Comparison of ENCODE assay signal across 2 cellular contexts in the genomic region with DNA sequence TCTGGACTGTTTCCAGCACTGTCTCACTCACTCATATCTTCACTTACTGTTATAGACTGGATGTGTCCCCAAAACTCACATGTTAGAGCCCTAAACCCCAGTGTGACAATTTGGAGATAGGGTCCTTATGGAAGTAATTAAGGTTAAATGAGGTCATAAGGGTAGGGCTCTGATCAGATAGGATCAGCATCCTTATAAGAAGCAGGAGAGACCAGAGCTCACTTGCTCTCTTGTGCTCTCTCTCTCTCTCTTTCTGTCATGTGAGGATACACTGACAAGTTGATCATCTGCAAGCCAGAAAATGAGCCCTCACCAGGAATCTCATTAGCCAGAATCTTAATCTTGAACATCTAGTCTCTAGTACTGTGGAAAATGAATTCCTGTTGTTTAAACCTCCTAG.
TF ChIP-seq lines count a peak whose summit lies in the region.

No MANE protein-coding gene starts in this region.

TF ChIP-seq in SK-N-SH, 30 proteins besides CTCF, POLR2A, EP300 and RAD21 (continued from another document):
- no peak for TF ChIP-seq SIN3A (IDR thresholded peaks at IDR 0.05; ENCODE audit: borderline replicate concordance, low read depth, low read length)

TF ChIP-seq in neural cell, 6 proteins besides CTCF, POLR2A, EP300 and RAD21 (continued from another document):
- TF ChIP-seq, protein P1, sequence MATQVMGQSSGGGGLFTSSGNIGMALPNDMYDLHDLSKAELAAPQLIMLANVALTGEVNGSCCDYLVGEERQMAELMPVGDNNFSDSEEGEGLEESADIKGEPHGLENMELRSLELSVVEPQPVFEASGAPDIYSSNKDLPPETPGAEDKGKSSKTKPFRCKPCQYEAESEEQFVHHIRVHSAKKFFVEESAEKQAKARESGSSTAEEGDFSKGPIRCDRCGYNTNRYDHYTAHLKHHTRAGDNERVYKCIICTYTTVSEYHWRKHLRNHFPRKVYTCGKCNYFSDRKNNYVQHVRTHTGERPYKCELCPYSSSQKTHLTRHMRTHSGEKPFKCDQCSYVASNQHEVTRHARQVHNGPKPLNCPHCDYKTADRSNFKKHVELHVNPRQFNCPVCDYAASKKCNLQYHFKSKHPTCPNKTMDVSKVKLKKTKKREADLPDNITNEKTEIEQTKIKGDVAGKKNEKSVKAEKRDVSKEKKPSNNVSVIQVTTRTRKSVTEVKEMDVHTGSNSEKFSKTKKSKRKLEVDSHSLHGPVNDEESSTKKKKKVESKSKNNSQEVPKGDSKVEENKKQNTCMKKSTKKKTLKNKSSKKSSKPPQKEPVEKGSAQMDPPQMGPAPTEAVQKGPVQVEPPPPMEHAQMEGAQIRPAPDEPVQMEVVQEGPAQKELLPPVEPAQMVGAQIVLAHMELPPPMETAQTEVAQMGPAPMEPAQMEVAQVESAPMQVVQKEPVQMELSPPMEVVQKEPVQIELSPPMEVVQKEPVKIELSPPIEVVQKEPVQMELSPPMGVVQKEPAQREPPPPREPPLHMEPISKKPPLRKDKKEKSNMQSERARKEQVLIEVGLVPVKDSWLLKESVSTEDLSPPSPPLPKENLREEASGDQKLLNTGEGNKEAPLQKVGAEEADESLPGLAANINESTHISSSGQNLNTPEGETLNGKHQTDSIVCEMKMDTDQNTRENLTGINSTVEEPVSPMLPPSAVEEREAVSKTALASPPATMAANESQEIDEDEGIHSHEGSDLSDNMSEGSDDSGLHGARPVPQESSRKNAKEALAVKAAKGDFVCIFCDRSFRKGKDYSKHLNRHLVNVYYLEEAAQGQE (IDR thresholded peaks at IDR 0.05; ENCODE audit: borderline replicate concordance), result no peak
